8 cellular contexts compared by ENCODE assay signal in the genomic region with DNA sequence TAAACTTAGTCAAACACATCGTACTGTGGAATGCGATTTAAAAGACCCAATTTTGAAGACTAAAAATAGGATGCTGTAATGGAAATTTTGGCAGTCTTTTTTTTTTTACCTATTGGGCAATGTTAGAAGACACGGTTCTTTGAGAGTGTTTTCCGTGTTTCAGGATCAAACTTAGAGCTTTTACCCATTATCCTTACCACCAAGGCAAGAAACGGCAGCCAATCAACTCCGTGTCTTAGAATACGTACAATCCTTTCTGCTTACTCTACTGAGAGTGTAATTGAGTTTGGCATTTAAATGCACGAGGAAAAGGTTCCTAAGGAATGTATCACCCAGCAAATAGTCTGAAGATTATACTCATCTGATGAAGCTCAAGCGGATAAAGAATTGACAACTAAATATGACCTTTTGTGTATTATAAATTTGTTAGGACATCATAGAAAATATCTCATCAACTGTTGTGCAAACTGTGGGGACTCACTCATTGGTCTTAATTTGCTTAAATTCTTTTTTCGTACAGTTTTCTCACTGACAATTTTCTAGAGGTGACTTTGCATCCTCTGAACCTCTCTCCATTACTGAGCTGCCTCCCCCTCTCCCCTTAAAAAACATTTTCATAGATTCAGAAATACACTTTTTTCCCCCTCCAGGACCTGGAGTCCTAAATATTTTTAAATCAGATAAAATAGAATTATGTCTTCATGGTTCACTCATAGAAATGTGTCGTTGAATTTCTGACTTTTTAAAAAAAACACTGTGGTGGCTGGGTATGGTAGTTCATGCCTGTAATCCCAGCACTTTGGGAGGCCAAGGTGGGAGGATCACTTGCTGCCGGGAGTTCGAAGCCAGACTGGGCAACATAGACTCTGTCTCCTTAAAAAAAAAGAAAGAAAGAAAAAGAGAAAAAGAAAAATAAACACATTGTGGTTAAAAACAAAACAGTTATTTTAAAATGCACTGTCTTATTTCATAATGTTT. TPM values are rescaled to one million over a fixed set of nuclear protein-coding genes. Genes with fewer than 3 reads are reported as not detected.
DNase-seq lines count a peak whose midpoint lies in the region; ATAC-seq and TF ChIP-seq lines count a peak whose summit lies in the region.

No MANE protein-coding gene starts in this region.

- peaks cover 30% of the 10 kb centered on the region for H3K4me1 Mint-ChIP-seq in neural crest cell

- CTCF ChIA-PET in AG04450 (lab: Charles Lee) = interaction anchor here (1.0 to 1.6 kb wide), 5 partner anchors 65 to 137 kb away, joined by 3 to 9 read pairs (median 3); no protein-coding TSS in a partner anchor

- H3K27ac ChIP-seq in AG04450 (ENCODE audit: low read depth, low read length) (no peak overlapping the region), SK-N-MC (no peak overlapping the region)

- no peaks in the 10 kb centered on the region for H3K9me3 Mint-ChIP-seq in neural crest cell

- peaks cover 21% of the 10 kb centered on the region for H3K4me1 ChIP-seq in endocrine pancreas (ENCODE audit: control insufficient read depth, insufficient read depth, low read length)

- peak overlapping the region; percentile 92 for H3K9ac ChIP-seq in SK-N-MC (ENCODE audit: insufficient read length)
- H3K9ac ChIP-seq in endocrine pancreas (ENCODE audit: control insufficient read depth, insufficient read depth, low read length) = peak overlapping the region; percentile 56

- H3K27me3 Mint-ChIP-seq in neural crest cell (ENCODE audit: low read depth) = no peaks in the 10 kb centered on the region

- POLR2A ChIA-PET in AG04450 (lab: Yijun Ruan, JAX) = interaction anchor here (0.7 to 2.3 kb wide), 3 partner anchors 25 to 65 kb away, joined by 3 to 7 read pairs (median 6); no protein-coding TSS in a partner anchor

- DNase-seq in AG04450 (ENCODE audit: low read depth, low spot score) (peak; percentile 53), GM12865 (ENCODE audit: low read depth) (peak; percentile 32), SK-N-MC (ENCODE audit: low read depth, low spot score) (no peak), neural crest cell (ENCODE audit: low read depth, low spot score) (no peak), D341Med (ENCODE audit: low spot score) (no peak), SHP77 treated with DMSO at 0.1 percent for 48 hours (lab: John Stamatoyannopoulos, UW) (no peak)

- peaks cover 4% of the 10 kb centered on the region; the same call in 1 of the 2 replicates for H3K9me3 ChIP-seq in AG04450 (ENCODE audit: control insufficient read depth, insufficient read depth, low read length)
- no peaks in the 10 kb centered on the region for H3K9me3 ChIP-seq in SK-N-MC (ENCODE audit: low read depth, low read length)
- H3K9me3 ChIP-seq in endocrine pancreas (ENCODE audit: control insufficient read depth, low read length) = no peaks in the 10 kb centered on the region

- no peak for TF ChIP-seq CTCF in AG04450 (IDR thresholded peaks at IDR 0.05; ENCODE audit: low read depth, low read length)
- no peak for TF ChIP-seq CTCF in GM12865 (IDR thresholded peaks at IDR 0.05; ENCODE audit: insufficient read depth, low read depth, low read length, missing control alignments)
- no peak for TF ChIP-seq CTCF in neural crest cell (conservative IDR thresholded peaks at IDR 0.05)

- H3K4me3 Mint-ChIP-seq in neural crest cell = peak overlapping the region; percentile 99

- H3K27ac Mint-ChIP-seq in neural crest cell (ENCODE audit: unreplicated experiment) = peak overlapping the region; percentile 91

- ATAC-seq in HG02571 (IDR thresholded peaks at IDR 0.05; ENCODE audit: unreplicated experiment) = no peak

- no peaks in the 10 kb centered on the region for H3K27me3 ChIP-seq in AG04450 (ENCODE audit: control insufficient read depth, insufficient read depth, low read length)
- H3K27me3 ChIP-seq in endocrine pancreas (ENCODE audit: control insufficient read depth, insufficient read depth, low read length) = no peaks in the 10 kb centered on the region

- H3K4me3 ChIP-seq in AG04450 (ENCODE audit: low read depth, low read length) (peak overlapping the region; percentile 98), GM12865 (ENCODE audit: low read depth, low read length) (peak overlapping the region; percentile 98), SK-N-MC (peak overlapping the region; percentile 95), endocrine pancreas (ENCODE audit: control insufficient read depth, insufficient read depth, low read length) (peak overlapping the region; percentile 90)

- H3K36me3 ChIP-seq in SK-N-MC (ENCODE audit: insufficient read depth, low read length) (peaks cover 10% of the 10 kb centered on the region; the same call in 1 of the 2 replicates), endocrine pancreas (ENCODE audit: control insufficient read depth, insufficient read depth, low read length) (no peaks in the 10 kb centered on the region)

- no peaks in the 10 kb centered on the region for H3K36me3 Mint-ChIP-seq in neural crest cell (ENCODE audit: low read depth)

RNA-seq across cellular contexts. Expression of a gene that starts 1.3 kb away (rescaled TPM):
- polyA plus RNA-seq in AG04450 (2011; rRNA removed) = 20.5 and 21.5 TPM in 2 replicates
- polyA minus RNA-seq in AG04450 (2011; rRNA and poly(A)+ RNA removed) = 31.4 and 49.5 TPM in 2 replicates
- total RNA-seq in neural crest cell = 20.5 and 21.6 TPM in 2 replicates

RNA-seq across cellular contexts. Expression of a gene that starts 1.5 kb away (rescaled TPM):
- 16.7 and 23.2 TPM in 2 replicates for polyA plus RNA-seq in AG04450 (2011; rRNA removed)
- polyA minus RNA-seq in AG04450 (2011; rRNA and poly(A)+ RNA removed) = 5.7 and 6.9 TPM in 2 replicates
- total RNA-seq in neural crest cell = 9.0 and 9.4 TPM in 2 replicates

Comparison
In these comparisons a context has a peak if more than half of its experiments do, and no peak if none do; other contexts are left out.
1. DNase-seq: peak in AG04450 (single experiment) and GM12865 (single experiment); none in SK-N-MC (single experiment), neural crest cell (single experiment), D341Med (single experiment) and SHP77 treated with DMSO at 0.1 percent for 48 hours (single experiment).
2. Peak in every context shown above with its lines, with median percentiles within 50 percentile points of each other: H3K4me3 ChIP-seq.